8 cellular contexts compared by ENCODE assay signal in the genomic region with DNA sequence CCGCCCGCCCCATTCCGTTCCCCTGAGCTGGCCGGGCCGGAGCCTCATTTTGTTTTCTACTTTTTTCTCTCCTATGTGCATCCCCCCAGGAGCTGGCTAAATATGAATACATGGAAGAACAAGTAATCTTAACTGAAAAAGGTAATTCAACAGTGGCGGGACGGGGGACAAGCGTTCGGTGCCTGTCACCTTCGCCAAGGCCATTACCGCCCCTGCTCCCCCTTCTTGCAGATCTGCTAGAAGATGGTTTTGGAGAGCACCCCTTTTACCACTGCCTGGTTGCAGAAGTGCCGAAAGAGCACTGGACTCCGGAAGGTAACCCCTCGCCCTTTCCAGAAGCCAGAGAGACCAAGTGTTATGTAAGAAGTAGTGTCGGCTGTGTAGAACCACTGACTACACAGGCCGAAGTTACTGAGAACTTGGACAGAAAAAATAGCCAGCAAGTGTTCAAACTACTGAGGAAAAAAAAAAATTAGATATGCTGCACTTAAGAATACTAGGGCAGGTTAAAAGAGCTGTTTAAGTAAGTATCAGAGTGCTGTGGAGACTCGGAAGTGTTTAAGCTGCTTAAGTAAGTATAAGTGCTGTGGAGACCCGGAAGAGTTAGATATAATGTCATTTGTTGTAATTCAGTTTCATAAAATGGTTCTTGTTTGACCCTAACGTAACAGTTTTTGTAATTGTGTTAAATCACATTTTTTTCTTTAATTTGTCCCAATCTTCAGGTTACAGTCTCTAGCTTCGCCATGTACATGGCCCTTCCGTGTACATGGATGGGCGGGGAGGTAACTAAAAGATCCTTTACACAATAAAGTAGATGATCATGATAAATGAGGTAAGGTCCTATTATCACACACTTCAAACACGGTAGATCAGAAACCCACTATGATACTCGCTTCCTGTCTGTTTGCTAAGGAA. TPM values are rescaled to one million over a fixed set of nuclear protein-coding genes. Genes with fewer than 3 reads are reported as not detected.
DNase-seq lines count a peak whose midpoint lies in the region; ATAC-seq lines count a peak whose summit lies in the region.

No MANE protein-coding gene starts in this region.

- no peaks in the 10 kb centered on the region for H3K9me3 ChIP-seq in iPS-18c (ENCODE audit: control insufficient read depth, insufficient read depth, low read length)

- H3K27me3 Mint-ChIP-seq in activated naive CD8-positive, alpha-beta T cell treated with anti-CD3 and anti-CD28 coated beads, Interleukin-2, amount 50 U/mL, for 24 hours = no peaks in the 10 kb centered on the region
- H3K27me3 Mint-ChIP-seq in stimulated activated memory B cell treated with anti-CD40 and anti-IgM and Interleukin-4, amounts not matched to agents 10 μg/mL and 1 μg/mL and 100 μg/mL, for 72 hours = no peaks in the 10 kb centered on the region

- DNase-seq in Right ventricle myocardium superior (no peak), Right ventricle myocardium inferior (ENCODE audit: missing footprints) (no peak), SKM-1 treated with dmso at 0.1 percent for 144 hours (lab: John Stamatoyannopoulos, UW; ENCODE audit: unreplicated experiment) (no peak), NCI-H345 (lab: John Stamatoyannopoulos, UW) (no peak)
- DNase-seq in activated naive CD8-positive, alpha-beta T cell treated with anti-CD3 and anti-CD28 coated beads, Interleukin-2, amount 50 U/mL, for 24 hours = no peak

- peak overlapping the region; percentile 89 for H3K4me3 ChIP-seq in iPS-18c (ENCODE audit: insufficient read depth, low read depth, low read length)

- peak overlapping the region; percentile 91 for H3K27ac Mint-ChIP-seq in activated naive CD8-positive, alpha-beta T cell treated with anti-CD3 and anti-CD28 coated beads, Interleukin-2, amount 50 U/mL, for 24 hours
- H3K27ac Mint-ChIP-seq in stimulated activated memory B cell treated with anti-CD40 and anti-IgM and Interleukin-4, amounts not matched to agents 10 μg/mL and 1 μg/mL and 100 μg/mL, for 72 hours = peak overlapping the region; percentile 94

- H3K4me1 Mint-ChIP-seq in activated naive CD8-positive, alpha-beta T cell treated with anti-CD3 and anti-CD28 coated beads, Interleukin-2, amount 50 U/mL, for 24 hours = peaks cover 45% of the 10 kb centered on the region
- H3K4me1 Mint-ChIP-seq in stimulated activated memory B cell treated with anti-CD40 and anti-IgM and Interleukin-4, amounts not matched to agents 10 μg/mL and 1 μg/mL and 100 μg/mL, for 72 hours = peaks cover 31% of the 10 kb centered on the region

- ATAC-seq in Right ventricle myocardium superior (ENCODE audit: poor library complexity) = peak; percentile 16
- no peak for ATAC-seq in Right ventricle myocardium inferior
- ATAC-seq in activated naive CD8-positive, alpha-beta T cell treated with anti-CD3 and anti-CD28 coated beads, Interleukin-2, amount 50 U/mL, for 24 hours = no peak
- ATAC-seq in stimulated activated memory B cell treated with anti-CD40 and anti-IgM and Interleukin-4, amounts not matched to agents 10 μg/mL and 1 μg/mL and 100 μg/mL, for 72 hours = no peak
- ATAC-seq in HG03108 (IDR thresholded peaks at IDR 0.05; ENCODE audit: unreplicated experiment) = no peak

- intact Hi-C loops in Right ventricle myocardium superior (cut with DNase I) (loop anchor here (2.0 kb wide), 1 partner anchor 117 kb away; no protein-coding TSS in a partner anchor), Right ventricle myocardium inferior (cut with DNase I) (loop anchor here (5.0 to 10.0 kb wide), 3 partner anchors 42 to 241 kb away; a partner anchor contains a TSS)

- H3K4me3 Mint-ChIP-seq in activated naive CD8-positive, alpha-beta T cell treated with anti-CD3 and anti-CD28 coated beads, Interleukin-2, amount 50 U/mL, for 24 hours = peak overlapping the region; percentile 88
- peak overlapping the region; percentile 97 for H3K4me3 Mint-ChIP-seq in stimulated activated memory B cell treated with anti-CD40 and anti-IgM and Interleukin-4, amounts not matched to agents 10 μg/mL and 1 μg/mL and 100 μg/mL, for 72 hours

- no peaks in the 10 kb centered on the region for H3K9me3 Mint-ChIP-seq in activated naive CD8-positive, alpha-beta T cell treated with anti-CD3 and anti-CD28 coated beads, Interleukin-2, amount 50 U/mL, for 24 hours
- H3K9me3 Mint-ChIP-seq in stimulated activated memory B cell treated with anti-CD40 and anti-IgM and Interleukin-4, amounts not matched to agents 10 μg/mL and 1 μg/mL and 100 μg/mL, for 72 hours = no peaks in the 10 kb centered on the region

- H3K36me3 Mint-ChIP-seq in activated naive CD8-positive, alpha-beta T cell treated with anti-CD3 and anti-CD28 coated beads, Interleukin-2, amount 50 U/mL, for 24 hours (ENCODE audit: low read depth) = peaks cover 24% of the 10 kb centered on the region
- peaks cover 20% of the 10 kb centered on the region for H3K36me3 Mint-ChIP-seq in stimulated activated memory B cell treated with anti-CD40 and anti-IgM and Interleukin-4, amounts not matched to agents 10 μg/mL and 1 μg/mL and 100 μg/mL, for 72 hours

RNA-seq across cellular contexts. Expression of a gene that starts 0.9 kb away (rescaled TPM):
- total RNA-seq in Right ventricle myocardium superior = 111 TPM
- 130 TPM for total RNA-seq in Right ventricle myocardium inferior

RNA-seq across cellular contexts. Expression of a gene that starts 40.8 kb away (rescaled TPM):
- 44.5 TPM for total RNA-seq in Right ventricle myocardium superior
- 50.1 TPM for total RNA-seq in Right ventricle myocardium inferior
